Comparison of ENCODE assay signal across 8 cellular contexts in the genomic region with DNA sequence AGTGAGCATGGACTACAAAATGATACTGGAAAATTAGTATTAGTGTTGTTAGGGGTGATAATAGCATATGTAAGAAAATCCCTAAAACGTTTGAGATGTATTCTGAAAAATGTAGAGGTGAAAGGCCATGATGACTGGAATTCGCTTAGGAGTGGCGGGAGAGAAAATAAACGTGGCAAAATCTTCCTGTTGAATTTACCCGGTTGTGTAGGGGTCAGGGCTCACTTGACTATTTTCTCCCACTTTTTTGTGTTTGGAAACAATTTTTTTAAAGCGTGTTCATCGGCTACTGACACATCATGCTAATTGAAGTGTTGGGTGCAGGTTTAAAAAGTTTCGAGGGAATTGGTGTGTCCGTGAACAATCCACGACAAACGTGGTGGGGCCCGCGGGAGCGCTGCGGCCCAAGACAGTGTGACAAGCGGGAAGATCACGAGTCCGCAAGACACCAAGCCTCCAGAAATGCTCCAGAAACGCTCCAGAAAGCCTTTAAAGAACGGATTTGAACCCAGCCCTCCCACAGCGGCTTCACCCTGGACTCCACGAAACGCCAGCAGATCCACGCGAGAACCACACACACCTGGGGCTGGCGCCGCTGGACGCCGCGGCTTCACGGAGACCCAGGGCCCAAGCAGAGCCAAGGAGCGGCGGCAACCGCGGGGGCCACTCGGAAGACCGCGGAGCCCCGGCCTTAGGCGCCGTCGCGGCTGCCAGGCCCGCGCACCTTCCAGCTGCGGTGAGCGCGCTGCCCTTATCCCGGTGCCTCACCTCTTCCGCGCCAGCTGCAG. TPM values are rescaled to one million over a fixed set of nuclear protein-coding genes. Genes with fewer than 3 reads are reported as not detected.
DNase-seq lines count a peak whose midpoint lies in the region; ATAC-seq and TF ChIP-seq lines count a peak whose summit lies in the region.

No MANE protein-coding gene starts in this region.

- H3K79me2 ChIP-seq in OCI-LY3 (ENCODE audit: low read length), result peaks cover 26% of the 10 kb centered on the region

- H3K4me3 Mint-ChIP-seq in CD8-positive, alpha-beta T cell, result peak overlapping the region; percentile 97

- no peaks in the 10 kb centered on the region for H3K9me3 ChIP-seq in CD8-positive, alpha-beta T cell (ENCODE audit: low read length)
- H3K9me3 ChIP-seq in OCI-LY3 (ENCODE audit: insufficient read depth, low read length) (no peaks in the 10 kb centered on the region), colonic mucosa (no peaks in the 10 kb centered on the region), transverse colon (no peaks in the 10 kb centered on the region)

- no peaks in the 10 kb centered on the region for H3K27me3 ChIP-seq in CD8-positive, alpha-beta T cell (ENCODE audit: insufficient read depth, low read length)
- H3K27me3 ChIP-seq in OCI-LY3 (ENCODE audit: low read depth, low read length) (no peaks in the 10 kb centered on the region), colonic mucosa (no peaks in the 10 kb centered on the region), transverse colon (no peaks in the 10 kb centered on the region)

- H3K36me3 Mint-ChIP-seq in CD8-positive, alpha-beta T cell, result peaks cover 32% of the 10 kb centered on the region

- no peaks in the 10 kb centered on the region for H4K20me1 ChIP-seq in OCI-LY3 (ENCODE audit: insufficient read depth, low read length)

- TF ChIP-seq EP300 in transverse colon (IDR thresholded peaks at IDR 0.05; ENCODE audit: low read depth), result no peak

- CTCF ChIA-PET in CD8-positive, alpha-beta T cell (lab: Charles Lee), result interaction anchor here (0.8 kb wide), 1 partner anchor 36 kb away, joined by 3 read pairs; no protein-coding TSS in a partner anchor

- peak overlapping the region; percentile 94 for H3K27ac Mint-ChIP-seq in CD8-positive, alpha-beta T cell

- no peak for TF ChIP-seq CTCF in CD8-positive, alpha-beta T cell (IDR thresholded peaks at IDR 0.05)
- TF ChIP-seq CTCF in OCI-LY3 (IDR thresholded peaks at IDR 0.05; ENCODE audit: low read depth, low read length) (no peak), colonic mucosa (IDR thresholded peaks at IDR 0.05) (no peak), transverse colon (IDR thresholded peaks at IDR 0.05) (no peak)

- intact Hi-C loops in CD8-positive, alpha-beta T cell (cut with DNase I, micrococcal nuclease), result loop anchor here (1.0 to 10.0 kb wide), 12 partner anchors 130 to 1818 kb away; partner anchors contain the start of genes HMGN1 (in 2 of the 2), LCA5L (in 2 of the 2), BRWD1 (in 1 of the 2) and DYRK1A (in 1 of the 2)
- intact Hi-C loops in colonic mucosa (cut with DNase I), result no loop called here
- intact Hi-C loops in transverse colon (cut with DNase I; ENCODE audit: low total_unique reads), result no loop called here

- H3K9ac ChIP-seq in OCI-LY3 (ENCODE audit: low read length), result peak overlapping the region; percentile 96
- H3K9ac ChIP-seq in colonic mucosa (ENCODE audit: low read depth in 2 of 2, low read length in 2 of 2), result peak overlapping the region; percentile 77 to 84

- no peaks in the 10 kb centered on the region for H3K27me3 Mint-ChIP-seq in CD8-positive, alpha-beta T cell (ENCODE audit: low read depth)

- peak overlapping the region; percentile 89 for H3K4me3 ChIP-seq in CD8-positive, alpha-beta T cell (ENCODE audit: low read depth, low read length)
- H3K4me3 ChIP-seq in OCI-LY3 (ENCODE audit: low read length) (peak overlapping the region; percentile 99), colonic mucosa (peak overlapping the region; percentile 83), transverse colon (peak overlapping the region; percentile 75 to 92 (median 80))

- POLR2A ChIA-PET in CD8-positive, alpha-beta T cell (lab: Charles Lee), result interaction anchor here (0.7 to 2.3 kb wide), 11 partner anchors 11 to 448 kb away, joined by 3 to 18 read pairs (median 4); partner anchors contain the start of genes BRWD1, HMGN1 and LCA5L

- peak overlapping the region; percentile 85 for H3K4me2 ChIP-seq in OCI-LY3 (ENCODE audit: low read length)

- H3K27ac ChIP-seq in CD8-positive, alpha-beta T cell (ENCODE audit: low read depth, low read length), result peak overlapping the region; percentile 73
- H3K27ac ChIP-seq in OCI-LY3 (ENCODE audit: low read length) (peak overlapping the region; percentile 88), colonic mucosa (peak overlapping the region; percentile 87), transverse colon (peak overlapping the region; percentile 91 to 95 (median 92))

- TF ChIP-seq POLR2A in transverse colon (IDR thresholded peaks at IDR 0.05), result no peak

- H3K9me3 Mint-ChIP-seq in CD8-positive, alpha-beta T cell, result no peaks in the 10 kb centered on the region

- peak; percentile 43 for ATAC-seq in CD8-positive, alpha-beta T cell
- peak; percentile 25 for ATAC-seq in GM21576 (IDR thresholded peaks at IDR 0.05; ENCODE audit: unreplicated experiment)

- no peaks in the 10 kb centered on the region for H3K36me3 ChIP-seq in CD8-positive, alpha-beta T cell (ENCODE audit: insufficient read depth, low read length)
- H3K36me3 ChIP-seq in OCI-LY3 (replicated peaks; ENCODE audit: low read depth, low read length) (peaks cover 28% of the 10 kb centered on the region), colonic mucosa (no peaks in the 10 kb centered on the region), transverse colon (peaks cover 0 to 4% (median under 1%) of the 10 kb centered on the region in 4 donors)

- WGBS in transverse colon (ENCODE audit: low coverage in 1 of 2), 2 donors, result 0 to 1% methylated on average over 5 to 30 of the region's 51 CpGs

- peak overlapping the region; percentile 85; the same call in 1 of the 2 replicates for H2AFZ ChIP-seq in OCI-LY3 (ENCODE audit: low read depth, low read length)

- H3K4me1 Mint-ChIP-seq in CD8-positive, alpha-beta T cell (ENCODE audit: low read depth), result peaks cover 39% of the 10 kb centered on the region

- peak in 3 of 7 experiments; percentile 2 to 20 (median 9) for DNase-seq in CD8-positive, alpha-beta T cell
- DNase-seq in colonic mucosa (peak; percentile 45), medulla oblongata (ENCODE audit: extremely low spot score) (peak; percentile 34), transverse colon (peak; percentile 23), SKM-1 (lab: John Stamatoyannopoulos, UW; ENCODE audit: unreplicated experiment) (no peak), DMS153 treated with DMSO at 0.1 percent for 48 hours (lab: John Stamatoyannopoulos, UW; ENCODE audit: unreplicated experiment) (no peak)

- peaks cover 27% of the 10 kb centered on the region for H3K4me1 ChIP-seq in CD8-positive, alpha-beta T cell (ENCODE audit: insufficient read depth, low read length)
- H3K4me1 ChIP-seq in OCI-LY3 (ENCODE audit: low read length) (peaks cover 23% of the 10 kb centered on the region), colonic mucosa (peaks cover 5% of the 10 kb centered on the region), transverse colon (peaks cover 6 to 35% (median 22%) of the 10 kb centered on the region in 4 donors)

- in situ Hi-C loops in transverse colon (cut with MboI; ENCODE audit: low pct_ligation_motif_present in 1 of 4, low pct_unique_long_range_greater_than_20kb in 1 of 4, low sequenced_read_pairs in 3 of 4), result loop anchor here in 1 of 4 donors (25.0 kb wide), 1 partner anchor 205 kb away; a partner anchor contains a TSS

RNA-seq across cellular contexts. Expression of gene PSMG1, which starts 0.6 kb away (rescaled TPM):
- 1 to 10 TPM; 4.7 to 6.8 TPM for total RNA-seq in CD8-positive, alpha-beta T cell
- 10 to 100 TPM; 41.2 to 78.1 TPM for total RNA-seq in colonic mucosa
- 10 to 100 TPM in 3 of 4 donors, 1 to 10 TPM in 1; 7.4 to 28.1 (median 20.2) TPM for total RNA-seq in transverse colon

Comparison
In these comparisons a context has a peak if more than half of its experiments do, and no peak if none do; other contexts are left out.
1. DNase-seq: peak in colonic mucosa (single experiment), medulla oblongata (single experiment) and transverse colon (single experiment); none in SKM-1 (single experiment) and DMS153 treated with DMSO at 0.1 percent for 48 hours (single experiment).
2. intact Hi-C loops: an anchor here in CD8-positive, alpha-beta T cell (1.0 to 10.0 kb wide); none called in colonic mucosa and transverse colon.
3. Peak in every context shown above with its lines, with median percentiles within 50 percentile points of each other: H3K27ac ChIP-seq and H3K4me3 ChIP-seq.